Comparison of ENCODE assay signal across 11 cellular contexts in genomic region chr3:146159037-146159436, GRCh38. TPM values are rescaled to one million over a fixed set of nuclear protein-coding genes. Genes with fewer than 3 reads are reported as not detected.
DNase-seq lines count a peak whose midpoint lies in the region; ATAC-seq, FAIRE-seq and TF ChIP-seq lines count a peak whose summit lies in the region.
"Had no signal": no experiment of that assay in that cellular context is flagged by ENCODE, and none has a peak within 500 bp of the region (broad histone marks: within the 10 kb centered on the region; RNA-seq: fewer than 3 reads in every experiment).

No MANE protein-coding gene starts in this region.

- H3K27ac Mint-ChIP-seq in neural crest cell (ENCODE audit: unreplicated experiment): peak overlapping the region; percentile 52
- H3K27ac Mint-ChIP-seq in activated naive CD4-positive, alpha-beta T cell treated with anti-CD3 and anti-CD28 coated beads for 36 hours: no peak overlapping the region
- H3K27ac Mint-ChIP-seq in activated T-helper 2 cell treated with anti-CD3 and anti-CD28 coated beads, Interferon-gamma antibody, Interleukin-2, Interleukin-4, amounts not matched to agents 10 μg/mL and 5 μg/mL and 100 μg/mL, durations not matched to agents 14 hours and 24 hours and 36 hours: no peak overlapping the region

- peaks cover 2% of the 10 kb centered on the region for H4K20me1 ChIP-seq in endothelial cell of umbilical vein (replicated peaks; ENCODE audit: control insufficient read depth, extremely low read depth, insufficient read depth, low read length)

- H3K36me3 Mint-ChIP-seq in neural crest cell (ENCODE audit: low read depth): peaks cover 3% of the 10 kb centered on the region
- H3K36me3 Mint-ChIP-seq in activated naive CD4-positive, alpha-beta T cell treated with anti-CD3 and anti-CD28 coated beads for 36 hours (ENCODE audit: low read depth): no peaks in the 10 kb centered on the region
- H3K36me3 Mint-ChIP-seq in activated T-helper 2 cell treated with anti-CD3 and anti-CD28 coated beads, Interferon-gamma antibody, Interleukin-2, Interleukin-4, amounts not matched to agents 10 μg/mL and 5 μg/mL and 100 μg/mL, durations not matched to agents 14 hours and 24 hours and 36 hours (ENCODE audit: low read depth): no peaks in the 10 kb centered on the region

- TF ChIP-seq POLR2A in endothelial cell of umbilical vein (IDR thresholded peaks at IDR 0.05; ENCODE audit: low read depth, low read length): no peak

- CTCF ChIA-PET in endothelial cell of umbilical vein (lab: Charles Lee): interaction anchor here (1.6 to 8.3 kb wide), 7 partner anchors 13 to 168 kb away, joined by 6 to 115 read pairs (median 11); no protein-coding TSS in a partner anchor
- CTCF ChIA-PET in activated naive CD4-positive, alpha-beta T cell treated with anti-CD3 and anti-CD28 coated beads for 36 hours (lab: Charles Lee): no interaction called here

- BruUV-seq in endothelial cell of umbilical vein (replicated peaks; lab: Mats Ljungman, UMichigan): no TSS peak

- peaks cover 21% of the 10 kb centered on the region for H3K27me3 Mint-ChIP-seq in neural crest cell (ENCODE audit: low read depth)
- peaks cover 50% of the 10 kb centered on the region for H3K27me3 Mint-ChIP-seq in activated naive CD4-positive, alpha-beta T cell treated with anti-CD3 and anti-CD28 coated beads for 36 hours (ENCODE audit: low read depth)
- H3K27me3 Mint-ChIP-seq in activated T-helper 2 cell treated with anti-CD3 and anti-CD28 coated beads, Interferon-gamma antibody, Interleukin-2, Interleukin-4, amounts not matched to agents 10 μg/mL and 5 μg/mL and 100 μg/mL, durations not matched to agents 14 hours and 24 hours and 36 hours (ENCODE audit: low read depth): peaks cover 50% of the 10 kb centered on the region

- FAIRE-seq in endothelial cell of umbilical vein (lab: Jason Lieb, UNC): no peak

- ATAC-seq in left cardiac atrium: no peak

- no peaks in the 10 kb centered on the region for H3K27me3 ChIP-seq in right atrium auricular region
- no peaks in the 10 kb centered on the region for H3K27me3 ChIP-seq in endothelial cell of umbilical vein (ENCODE audit: control insufficient read depth in 2 of 2, insufficient read depth in 2 of 2, low read length in 2 of 2)

- H3K4me1 ChIP-seq in right atrium auricular region (peaks cover 0 to 56% of the 10 kb centered on the region in 2 donors), endothelial cell of umbilical vein (ENCODE audit: control insufficient read depth, extremely low read depth, insufficient read depth, low read length) (peaks cover 56% of the 10 kb centered on the region)

- peak overlapping the region; percentile 58 to 81 for H3K4me3 ChIP-seq in right atrium auricular region
- peak overlapping the region; percentile 55 to 94 (median 80) for H3K4me3 ChIP-seq in endothelial cell of umbilical vein (replicated peaks in 1 of 3; ENCODE audit: insufficient read depth in 1 of 3, low read depth in 1 of 3, low read length in 3 of 3)

- H3K9me3 ChIP-seq in right atrium auricular region: no peaks in the 10 kb centered on the region
- H3K9me3 ChIP-seq in endothelial cell of umbilical vein (replicated peaks; ENCODE audit: control insufficient read depth, insufficient read depth, low read length): no peaks in the 10 kb centered on the region
- H3K9me3 ChIP-seq: neutrophil had no signal

- TF ChIP-seq CTCF in right atrium auricular region (IDR thresholded peaks at IDR 0.05) (no peak), endothelial cell of umbilical vein (IDR thresholded peaks at IDR 0.05; ENCODE audit: extremely low read depth in 1 of 2, insufficient read depth in 1 of 2, low read depth in 1 of 2, low read length in 2 of 2) (no peak), neural crest cell (conservative IDR thresholded peaks at IDR 0.05) (no peak)

- H2AFZ ChIP-seq in endothelial cell of umbilical vein (ENCODE audit: low read depth, low read length): no peak overlapping the region

- dilution Hi-C loops in endothelial cell of umbilical vein (cut with MboI; ENCODE audit: extremely low pct_ligation_motif_present, low sequenced_read_pairs): no loop called here

- H3K9ac ChIP-seq in endothelial cell of umbilical vein (replicated peaks; ENCODE audit: extremely low read depth, insufficient read depth, low read length): peak overlapping the region; percentile 93

- H3K9me1 ChIP-seq in endothelial cell of umbilical vein (replicated peaks; ENCODE audit: control insufficient read depth, extremely low read depth, insufficient read depth, low read length): no peaks in the 10 kb centered on the region

- intact Hi-C loops in left cardiac atrium (cut with DNase I) (no loop called here), endothelial cell of umbilical vein (cut with micrococcal nuclease) (no loop called here)
- intact Hi-C loops in activated naive CD4-positive, alpha-beta T cell treated with anti-CD3 and anti-CD28 coated beads for 36 hours (cut with micrococcal nuclease): no loop called here
- intact Hi-C loops in activated T-helper 2 cell treated with anti-CD3 and anti-CD28 coated beads, Interferon-gamma antibody, Interleukin-2, Interleukin-4, amounts not matched to agents 10 μg/mL and 5 μg/mL and 100 μg/mL, durations not matched to agents 14 hours and 24 hours and 36 hours (cut with micrococcal nuclease): no loop called here

- H3K4me2 ChIP-seq in endothelial cell of umbilical vein (ENCODE audit: insufficient read depth, low read length): peak overlapping the region; percentile 93

- H3K36me3 ChIP-seq in right atrium auricular region: no peaks in the 10 kb centered on the region
- no peaks in the 10 kb centered on the region for H3K36me3 ChIP-seq in endothelial cell of umbilical vein (ENCODE audit: control insufficient read depth in 2 of 2, extremely low read depth in 1 of 2, insufficient read depth in 2 of 2, low read length in 2 of 2)
- H3K36me3 ChIP-seq: neutrophil had no signal

- peaks cover 24% of the 10 kb centered on the region for H3K4me1 Mint-ChIP-seq in neural crest cell
- peaks cover 13% of the 10 kb centered on the region for H3K4me1 Mint-ChIP-seq in activated naive CD4-positive, alpha-beta T cell treated with anti-CD3 and anti-CD28 coated beads for 36 hours (ENCODE audit: low read depth)
- peaks cover 14% of the 10 kb centered on the region for H3K4me1 Mint-ChIP-seq in activated T-helper 2 cell treated with anti-CD3 and anti-CD28 coated beads, Interferon-gamma antibody, Interleukin-2, Interleukin-4, amounts not matched to agents 10 μg/mL and 5 μg/mL and 100 μg/mL, durations not matched to agents 14 hours and 24 hours and 36 hours (ENCODE audit: low read depth)

- H3K4me3 Mint-ChIP-seq in neural crest cell: peak overlapping the region; percentile 52
- H3K4me3 Mint-ChIP-seq in activated naive CD4-positive, alpha-beta T cell treated with anti-CD3 and anti-CD28 coated beads for 36 hours: no peak overlapping the region
- H3K4me3 Mint-ChIP-seq in activated T-helper 2 cell treated with anti-CD3 and anti-CD28 coated beads, Interferon-gamma antibody, Interleukin-2, Interleukin-4, amounts not matched to agents 10 μg/mL and 5 μg/mL and 100 μg/mL, durations not matched to agents 14 hours and 24 hours and 36 hours (ENCODE audit: low read depth): no peak overlapping the region

- H3K27ac ChIP-seq in right atrium auricular region: peak overlapping the region; percentile 91 to 96
- peak overlapping the region; percentile 90 for H3K27ac ChIP-seq in endothelial cell of umbilical vein (ENCODE audit: insufficient read depth, low read depth, low read length)
- H3K27ac ChIP-seq: neutrophil had no signal

- peaks cover 3% of the 10 kb centered on the region for H3K9me3 Mint-ChIP-seq in neural crest cell
- no peaks in the 10 kb centered on the region for H3K9me3 Mint-ChIP-seq in activated naive CD4-positive, alpha-beta T cell treated with anti-CD3 and anti-CD28 coated beads for 36 hours
- H3K9me3 Mint-ChIP-seq in activated T-helper 2 cell treated with anti-CD3 and anti-CD28 coated beads, Interferon-gamma antibody, Interleukin-2, Interleukin-4, amounts not matched to agents 10 μg/mL and 5 μg/mL and 100 μg/mL, durations not matched to agents 14 hours and 24 hours and 36 hours: no peaks in the 10 kb centered on the region

- no peak for DNase-seq in right atrium auricular region (ENCODE audit: low spot score)
- DNase-seq in left cardiac atrium: no peak
- peak; percentile 42 for DNase-seq in endothelial cell of umbilical vein (ENCODE audit: low read depth, low spot score)
- DNase-seq in neural crest cell (ENCODE audit: low read depth, low spot score): no peak
- no peak for DNase-seq in activated naive CD4-positive, alpha-beta T cell treated with anti-CD3 and anti-CD28 coated beads for 36 hours
- DNase-seq in activated T-helper 2 cell treated with anti-CD3 and anti-CD28 coated beads, Interferon-gamma antibody, Interleukin-2, Interleukin-4, amounts not matched to agents 10 μg/mL and 5 μg/mL and 100 μg/mL, durations not matched to agents 14 hours and 24 hours and 36 hours (ENCODE audit: low spot score): no peak
- no peak for DNase-seq in GOT3 (lab: John Stamatoyannopoulos, UW)
- no peak for DNase-seq in anterior cingulate cortex (lab: John Stamatoyannopoulos, UW)
- DNase-seq: activated naive CD4-positive, alpha-beta T cell treated with anti-CD3 and anti-CD28 coated beads, Interleukin-2, amount 50 U/mL, for 16 hours; MV-4-11 had no signal

- H3K79me2 ChIP-seq in endothelial cell of umbilical vein (ENCODE audit: control insufficient read depth, insufficient read depth, low read length): peaks cover 93% of the 10 kb centered on the region

- POLR2A ChIA-PET in endothelial cell of umbilical vein (lab: Charles Lee): interaction anchor here (1.0 to 1.4 kb wide), 3 partner anchors 8 to 93 kb away, joined by 3 to 6 read pairs (median 5); no protein-coding TSS in a partner anchor

TF ChIP-seq in endothelial cell of umbilical vein, 7 proteins besides CTCF, POLR2A, EP300 and RAD21 (continues in another document):
- TF ChIP-seq GATA2 (IDR thresholded peaks at IDR 0.05; ENCODE audit: insufficient read depth, insufficient read length, low read depth, low read length) (no peak), EZH2 (IDR thresholded peaks at IDR 0.05; ENCODE audit: borderline replicate concordance, low read depth, low read length, severe bottlenecking) (no peak)

RNA-seq across cellular contexts. Expression of gene PLOD2, which starts 1.9 kb away (rescaled TPM):
- 10 to 100 TPM; 18.2 to 30.5 TPM for total RNA-seq in right atrium auricular region
- 10 to 100 TPM; 35.7 to 39.0 TPM for total RNA-seq in left cardiac atrium
- 193 and 228 TPM in 2 replicates for total RNA-seq in endothelial cell of umbilical vein
- polyA plus RNA-seq in endothelial cell of umbilical vein: 22.6 and 36.1 TPM in 2 replicates
- 46.7 and 47.7 TPM in 2 replicates for polyA plus RNA-seq in endothelial cell of umbilical vein (2011; cell fraction: cytosol; rRNA removed)
- 85.2 and 127 TPM in 2 replicates for polyA plus RNA-seq in endothelial cell of umbilical vein (2011; cell fraction: nucleus; rRNA removed)
- polyA plus RNA-seq in endothelial cell of umbilical vein (2012): 286 and 373 TPM in 2 replicates
- 64.7 and 67.6 TPM in 2 replicates for polyA minus RNA-seq in endothelial cell of umbilical vein
- polyA minus RNA-seq in endothelial cell of umbilical vein (2011; cell fraction: cytosol; rRNA and poly(A)+ RNA removed): 5.3 TPM
- polyA minus RNA-seq in endothelial cell of umbilical vein (2011; cell fraction: nucleus; rRNA and poly(A)+ RNA removed): 176 and 243 TPM in 2 replicates
- total RNA-seq in neural crest cell: 12.7 and 13.0 TPM in 2 replicates
- total RNA-seq in activated naive CD4-positive, alpha-beta T cell treated with anti-CD3 and anti-CD28 coated beads for 36 hours: under 1 TPM; 0.22 to 0.45 TPM
- 1.1 and 2.2 TPM in 2 replicates for total RNA-seq in activated T-helper 2 cell treated with anti-CD3 and anti-CD28 coated beads, Interferon-gamma antibody, Interleukin-2, Interleukin-4, amounts not matched to agents 10 μg/mL and 5 μg/mL and 100 μg/mL, durations not matched to agents 14 hours and 24 hours and 36 hours
